ENCODE assay signal across 21 cellular contexts in the genomic region with DNA sequence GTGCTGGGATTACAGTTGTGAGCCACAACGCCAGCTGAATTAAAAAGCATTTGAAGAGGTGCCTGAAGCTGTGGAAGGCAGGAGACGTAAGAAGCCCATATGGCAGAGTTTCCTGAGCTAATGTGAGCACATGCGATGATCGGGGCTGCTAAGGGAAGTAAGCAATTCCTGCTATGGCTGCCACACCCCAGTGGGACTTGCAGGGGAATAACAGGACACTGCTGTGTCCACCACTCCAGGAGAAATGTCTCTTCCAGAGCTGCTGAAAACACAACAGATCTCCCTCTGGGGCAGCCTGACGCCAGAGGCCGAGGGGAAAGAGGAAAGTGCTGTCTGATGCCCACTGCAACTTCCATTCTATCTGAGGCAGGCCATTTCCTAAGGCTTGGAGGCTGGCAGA. TPM values are rescaled to one million over a fixed set of nuclear protein-coding genes. Genes with fewer than 3 reads are reported as not detected.
DNase-seq lines count a peak whose midpoint lies in the region; ATAC-seq and TF ChIP-seq lines count a peak whose summit lies in the region.
"Had no signal": no experiment of that assay in that cellular context is flagged by ENCODE, and none has a peak within 500 bp of the region (broad histone marks: within the 10 kb centered on the region; RNA-seq: fewer than 3 reads in every experiment).

No MANE protein-coding gene starts in this region.

- DNase-seq in Right ventricle myocardium superior: no peak
- no peak for DNase-seq in right atrium auricular region (ENCODE audit: low spot score)
- no peak for DNase-seq in chondrocyte (ENCODE audit: low spot score)
- DNase-seq in lung microvascular endothelial cell (ENCODE audit: low read depth in 2 of 2): peak; percentile 47 to 63
- peak in 1 of 2 donors; percentile 32 for DNase-seq in thyroid gland
- no peak for DNase-seq in NCI-H2029 treated with DMSO at 0.1 percent for 48 hours (lab: John Stamatoyannopoulos, UW)
- no peak for DNase-seq in immature natural killer cell
- no peak for DNase-seq in CD4-positive, alpha-beta T cell
- DNase-seq: activated CD8-positive, alpha-beta memory T cell treated with anti-CD3 and anti-CD28 coated beads for 24 hours; activated naive CD4-positive, alpha-beta T cell treated with anti-CD3 and anti-CD28 coated beads, Interleukin-2, amount 50 U/mL, for 16 hours; activated T-cell treated with anti-CD3 and anti-CD28 coated beads, Interleukin-2, amount 50 U/mL, for 48 hours; aorta; head of caudate nucleus; naive B cell; ovary; right lobe of liver had no signal

- intact Hi-C loops in Right ventricle myocardium superior (cut with DNase I): no loop called here
- intact Hi-C loops in thyroid gland (cut with DNase I): loop anchor here (10.0 kb wide), 1 partner anchor 206 kb away; no protein-coding TSS in a partner anchor
- intact Hi-C loops in CD4-positive, alpha-beta T cell (cut with DNase I, micrococcal nuclease): no loop called here

- H3K4me3 Mint-ChIP-seq in chondrocyte (ENCODE audit: unreplicated experiment): no peak overlapping the region
- no peak overlapping the region for H3K4me3 Mint-ChIP-seq in immature natural killer cell
- H3K4me3 Mint-ChIP-seq in CD4-positive, alpha-beta T cell: no peak overlapping the region
- H3K4me3 Mint-ChIP-seq: IgD-negative memory B cell, naive B cell had no signal

- H3K9me3 Mint-ChIP-seq in chondrocyte (ENCODE audit: low read depth) (peaks cover 4% of the 10 kb centered on the region), immature natural killer cell (no peaks in the 10 kb centered on the region)
- no peaks in the 10 kb centered on the region for H3K9me3 Mint-ChIP-seq in CD4-positive, alpha-beta T cell
- H3K9me3 Mint-ChIP-seq: IgD-negative memory B cell, naive B cell had no signal

- H3K4me1 Mint-ChIP-seq in chondrocyte (ENCODE audit: low read depth) (peaks cover 32% of the 10 kb centered on the region), immature natural killer cell (no peaks in the 10 kb centered on the region)
- no peaks in the 10 kb centered on the region for H3K4me1 Mint-ChIP-seq in CD4-positive, alpha-beta T cell (ENCODE audit: low read depth)

- H3K9me3 ChIP-seq in right atrium auricular region (peaks cover 0 to 5% of the 10 kb centered on the region in 2 donors), thyroid gland (no peaks in the 10 kb centered on the region)
- no peaks in the 10 kb centered on the region for H3K9me3 ChIP-seq in CD4-positive, alpha-beta T cell (ENCODE audit: control insufficient read depth, low read length)
- H3K9me3 ChIP-seq: ovary, right lobe of liver had no signal

- H3K27me3 Mint-ChIP-seq in chondrocyte (ENCODE audit: low read depth): no peaks in the 10 kb centered on the region
- peaks cover 0 to 1% (median 0%) of the 10 kb centered on the region in 3 donors for H3K27me3 Mint-ChIP-seq in immature natural killer cell (ENCODE audit: low read depth in 3 of 3)
- no peaks in the 10 kb centered on the region for H3K27me3 Mint-ChIP-seq in CD4-positive, alpha-beta T cell
- H3K27me3 Mint-ChIP-seq: IgD-negative memory B cell, naive B cell had no signal

- no peak overlapping the region for H3K4me3 ChIP-seq in right atrium auricular region
- no peak overlapping the region for H3K4me3 ChIP-seq in thyroid gland (replicated peaks in 1 of 3)
- H3K4me3 ChIP-seq: BLaER1 treated with 17β-estradiol and CSF1 and Interleukin-3, amounts not matched to agents 10 nM and 100 nM; ovary; right lobe of liver had no signal

- H3K36me3 ChIP-seq in right atrium auricular region (no peaks in the 10 kb centered on the region), thyroid gland (no peaks in the 10 kb centered on the region)
- H3K36me3 ChIP-seq: ovary, right lobe of liver had no signal

- H3K27ac Mint-ChIP-seq in chondrocyte (ENCODE audit: unreplicated experiment) (peak overlapping the region; percentile 92), immature natural killer cell (no peak overlapping the region)
- no peak overlapping the region for H3K27ac Mint-ChIP-seq in CD4-positive, alpha-beta T cell
- H3K27ac Mint-ChIP-seq: IgD-negative memory B cell, naive B cell had no signal

- H3K4me1 ChIP-seq in right atrium auricular region (peaks cover 0 to 17% of the 10 kb centered on the region in 2 donors), thyroid gland (peaks cover 21 to 33% of the 10 kb centered on the region in 2 donors)
- H3K4me1 ChIP-seq: right lobe of liver had no signal

- POLR2A ChIA-PET in CD4-positive, alpha-beta T cell (lab: Charles Lee): no interaction called here

- H3K36me3 Mint-ChIP-seq in chondrocyte (ENCODE audit: low read depth) (no peaks in the 10 kb centered on the region), immature natural killer cell (no peaks in the 10 kb centered on the region)
- H3K36me3 Mint-ChIP-seq in CD4-positive, alpha-beta T cell (ENCODE audit: low read depth): no peaks in the 10 kb centered on the region
- H3K36me3 Mint-ChIP-seq: IgD-negative memory B cell, naive B cell had no signal

- TF ChIP-seq CTCF in right atrium auricular region (IDR thresholded peaks at IDR 0.05): no peak
- no peak for TF ChIP-seq CTCF in chondrocyte (IDR thresholded peaks at IDR 0.05)
- no peak for TF ChIP-seq CTCF in thyroid gland (IDR thresholded peaks at IDR 0.05)
- TF ChIP-seq CTCF in CD4-positive, alpha-beta T cell (IDR thresholded peaks at IDR 0.05): no peak

- CTCF ChIA-PET in CD4-positive, alpha-beta T cell (lab: Charles Lee): no interaction called here

- no peak overlapping the region for H3K27ac ChIP-seq in right atrium auricular region
- peak overlapping the region; percentile 62 to 80 (median 78) for H3K27ac ChIP-seq in thyroid gland
- H3K27ac ChIP-seq in CD4-positive, alpha-beta T cell (ENCODE audit: low read depth, low read length): no peak overlapping the region
- H3K27ac ChIP-seq: HL-60, ovary, right lobe of liver had no signal

- peak; percentile 51 for ATAC-seq in Right ventricle myocardium superior (ENCODE audit: poor library complexity)
- ATAC-seq in CD4-positive, alpha-beta T cell (ENCODE audit: poor library complexity): no peak
- ATAC-seq: Panc1 had no signal

- no peak for TF ChIP-seq POLR2A in thyroid gland (IDR thresholded peaks at IDR 0.05)

- 72 to 80% methylated on average over 6 of the region's 6 CpGs for WGBS in thyroid gland, 2 donors

- H3K27me3 ChIP-seq in right atrium auricular region: no peaks in the 10 kb centered on the region
- H3K27me3 ChIP-seq in thyroid gland: no peaks in the 10 kb centered on the region
- H3K27me3 ChIP-seq in CD4-positive, alpha-beta T cell (ENCODE audit: control insufficient read depth, insufficient read depth, low read length): no peaks in the 10 kb centered on the region
- H3K27me3 ChIP-seq: BLaER1 treated with 17β-estradiol and CSF1 and Interleukin-3, amounts not matched to agents 10 nM and 100 nM; ovary; right lobe of liver had no signal

RNA-seq across cellular contexts. Expression of gene ANKRD55, which starts 46.2 kb away (rescaled TPM):
- total RNA-seq in Right ventricle myocardium superior: not detected
- total RNA-seq in right atrium auricular region: under 1 TPM in 1 of 2 donors, not detected in 1; 0.20 TPM
- not detected in 3 replicates for total RNA-seq in chondrocyte
- total RNA-seq in lung microvascular endothelial cell: 1.2 and 3.9 TPM in 2 replicates
- total RNA-seq in thyroid gland: under 1 TPM in 2 of 4 donors, not detected in 2; 0.22 to 0.94 TPM
- under 1 TPM in 1 of 3 donors, not detected in 2; 0.17 TPM for polyA plus RNA-seq in immature natural killer cell
- 10 to 100 TPM in 1 of 2 experiments, 1 to 10 TPM in 1; 9.7 to 10.2 TPM for total RNA-seq in CD4-positive, alpha-beta T cell
- total RNA-seq: MCF 10A had no signal
- polyA plus RNA-seq: aorta had no signal

Comparison
In these comparisons a context has a peak if more than half of its experiments do, and no peak if none do; other contexts are left out.
1. DNase-seq: peak in lung microvascular endothelial cell (2 of 2); none in Right ventricle myocardium superior (single experiment), right atrium auricular region (single experiment), chondrocyte (single experiment), NCI-H2029 treated with DMSO at 0.1 percent for 48 hours (single experiment), immature natural killer cell (0 of 3) and CD4-positive, alpha-beta T cell (0 of 10).
2. H3K27ac ChIP-seq: peak in thyroid gland (3 of 3); none in right atrium auricular region (0 of 2) and CD4-positive, alpha-beta T cell (single experiment).